In genomic region chr3:55189359-55189801, GRCh38 we compare ENCODE assay signal across 1 cellular context.
TF ChIP-seq lines count a peak whose summit lies in the region.

No MANE protein-coding gene starts in this region.

TF ChIP-seq in SK-N-SH treated with all-trans-retinoic acid at 6 μM for 48 hours, 23 proteins besides CTCF, POLR2A, EP300 and RAD21 (continued from another document):
- TF ChIP-seq CSRNP3 (CRISPR knock-in tag; IDR thresholded peaks at IDR 0.05), result no peak
- TF ChIP-seq ZNF565 (CRISPR knock-in tag; conservative IDR thresholded peaks at IDR 0.05; ENCODE audit: low read depth), result no peak
- TF ChIP-seq ARNTL (CRISPR knock-in tag; IDR thresholded peaks at IDR 0.05; ENCODE audit: borderline replicate concordance, low read depth), result no peak
- TF ChIP-seq PPARA (CRISPR knock-in tag; IDR thresholded peaks at IDR 0.05; ENCODE audit: borderline replicate concordance), result no peak
